In genomic region chr7:92809397-92810241, GRCh38 we compare ENCODE assay signal across 8 cellular contexts. TPM values are rescaled to one million over a fixed set of nuclear protein-coding genes. Genes with fewer than 3 reads are reported as not detected.
DNase-seq lines count a peak whose midpoint lies in the region; ATAC-seq and TF ChIP-seq lines count a peak whose summit lies in the region.

No MANE protein-coding gene starts in this region.

- H3K4me3 ChIP-seq in foreskin fibroblast (ENCODE audit: low read depth in 1 of 2, low read length in 2 of 2): no peak overlapping the region

- intact Hi-C loops in CD14-positive monocyte (cut with micrococcal nuclease): no loop called here

- H3K27me3 Mint-ChIP-seq in CD14-positive monocyte (ENCODE audit: low read depth in 3 of 3) (no peaks in the 10 kb centered on the region), osteocyte (ENCODE audit: unreplicated experiment) (no peaks in the 10 kb centered on the region)
- H3K27me3 Mint-ChIP-seq in activated T-cell treated with anti-CD3 and anti-CD28 coated beads, Interleukin-2, amount 50 U/mL, for 4 hours (ENCODE audit: low read depth): no peaks in the 10 kb centered on the region

- ATAC-seq in GM19023 (IDR thresholded peaks at IDR 0.05; ENCODE audit: unreplicated experiment) (peak; percentile 82), HG03103 (IDR thresholded peaks at IDR 0.05; ENCODE audit: low read depth, unreplicated experiment) (peak; percentile 75)
- peak; percentile 37 to 46 for ATAC-seq in activated T-cell treated with anti-CD3 and anti-CD28 coated beads, Interleukin-2, amount 50 U/mL, for 4 hours

- H3K27ac Mint-ChIP-seq in CD14-positive monocyte: peak overlapping the region; percentile 68 to 85 (median 77)
- H3K27ac Mint-ChIP-seq in osteocyte (ENCODE audit: unreplicated experiment): peak overlapping the region; percentile 96

- H3K4me3 Mint-ChIP-seq in CD14-positive monocyte (peak overlapping the region; percentile 39 to 59), osteocyte (ENCODE audit: unreplicated experiment) (peak overlapping the region; percentile 46)
- peak overlapping the region; percentile 60 for H3K4me3 Mint-ChIP-seq in activated T-cell treated with anti-CD3 and anti-CD28 coated beads, Interleukin-2, amount 50 U/mL, for 4 hours

- no peaks in the 10 kb centered on the region for H3K9me3 Mint-ChIP-seq in CD14-positive monocyte
- no peaks in the 10 kb centered on the region for H3K9me3 Mint-ChIP-seq in activated T-cell treated with anti-CD3 and anti-CD28 coated beads, Interleukin-2, amount 50 U/mL, for 4 hours
- H3K9me3 Mint-ChIP-seq in osteocyte (ENCODE audit: unreplicated experiment): no peaks in the 10 kb centered on the region

- DNase-seq in CD14-positive monocyte (ENCODE audit: low spot score): peak; percentile 62
- peak; percentile 35 for DNase-seq in NCI-H748 (lab: John Stamatoyannopoulos, UW; ENCODE audit: unreplicated experiment)
- DNase-seq in activated T-cell treated with anti-CD3 and anti-CD28 coated beads, Interleukin-2, amount 50 U/mL, for 4 hours: peak; percentile 33
- peak; percentile 89 to 93 for DNase-seq in foreskin fibroblast
- no peak for DNase-seq in osteocyte (ENCODE audit: extremely low spot score, unreplicated experiment)
- no peak for DNase-seq in NCI-H187 (lab: John Stamatoyannopoulos, UW)

- TF ChIP-seq CTCF in CD14-positive monocyte (IDR thresholded peaks at IDR 0.05) (no peak), foreskin fibroblast (IDR thresholded peaks at IDR 0.05; ENCODE audit: low read depth, low read length) (no peak), osteocyte (IDR thresholded peaks at IDR 0.05) (no peak)

- H3K36me3 Mint-ChIP-seq in CD14-positive monocyte (no peaks in the 10 kb centered on the region), osteocyte (ENCODE audit: unreplicated experiment) (peaks cover 3% of the 10 kb centered on the region)
- H3K36me3 Mint-ChIP-seq in activated T-cell treated with anti-CD3 and anti-CD28 coated beads, Interleukin-2, amount 50 U/mL, for 4 hours (ENCODE audit: insufficient read depth): peaks cover 31% of the 10 kb centered on the region

- H3K4me1 Mint-ChIP-seq in CD14-positive monocyte: peaks cover 20% of the 10 kb centered on the region
- H3K4me1 Mint-ChIP-seq in activated T-cell treated with anti-CD3 and anti-CD28 coated beads, Interleukin-2, amount 50 U/mL, for 4 hours (ENCODE audit: low read depth): peaks cover 77% of the 10 kb centered on the region
- H3K4me1 Mint-ChIP-seq in osteocyte (ENCODE audit: unreplicated experiment): peaks cover 49% of the 10 kb centered on the region

RNA-seq across cellular contexts. Expression of gene CDK6, which starts 26.8 kb away (rescaled TPM):
- polyA plus RNA-seq in CD14-positive monocyte: 1 to 10 TPM; 3.4 to 4.3 TPM
- total RNA-seq in activated T-cell treated with anti-CD3 and anti-CD28 coated beads, Interleukin-2, amount 50 U/mL, for 4 hours: 100 to 1,000 TPM; 310 to 350 (median 347) TPM
- total RNA-seq in osteocyte: 52.3 and 53.6 TPM in 2 replicates

Comparison
In these comparisons a context has a peak if more than half of its experiments do, and no peak if none do; other contexts are left out.
1. DNase-seq: peak in CD14-positive monocyte (single experiment), NCI-H748 (single experiment), activated T-cell treated with anti-CD3 and anti-CD28 coated beads, Interleukin-2, amount 50 U/mL, for 4 hours (single experiment) and foreskin fibroblast (2 of 2); none in osteocyte (single experiment) and NCI-H187 (0 of 2).
2. Peak in every context shown above with its lines, with median percentiles within 50 percentile points of each other: H3K4me3 Mint-ChIP-seq and ATAC-seq.